22 cellular contexts compared by ENCODE assay signal in genomic region chr15:95302206-95302605, GRCh38.
DNase-seq lines count a peak whose midpoint lies in the region; ATAC-seq and TF ChIP-seq lines count a peak whose summit lies in the region.
"Had no signal": no experiment of that assay in that cellular context is flagged by ENCODE, and none has a peak within 500 bp of the region (broad histone marks: within the 10 kb centered on the region; RNA-seq: fewer than 3 reads in every experiment).

No MANE protein-coding gene starts in this region.

- in situ Hi-C loops in brain microvascular endothelial cell (cut with HindIII; ENCODE audit: low pct_ligation_motif_present, low sequenced_read_pairs), result no loop called here

- no peaks in the 10 kb centered on the region for H3K79me1 ChIP-seq in trophoblast cell (ENCODE audit: low read length)

- WGBS in trophoblast cell (ENCODE audit: extremely low coverage, insufficient coverage, insufficient read length), result no CpG with 5 or more reads among the region's 3 CpGs

- H4K12ac ChIP-seq in trophoblast cell (ENCODE audit: low read depth, low read length), result no peak overlapping the region

- H3K27ac ChIP-seq in trophoblast cell (ENCODE audit: low read depth, low read length), result no peak overlapping the region
- H3K27ac ChIP-seq in brain microvascular endothelial cell, result no peak overlapping the region
- H3K27ac ChIP-seq: WERI-Rb-1 had no signal

- H3K23ac ChIP-seq in trophoblast cell (ENCODE audit: low read length), result no peak overlapping the region

- H4K8ac ChIP-seq in trophoblast cell (ENCODE audit: low read depth, low read length), result no peak overlapping the region

- H3K79me2 ChIP-seq in trophoblast cell (ENCODE audit: control insufficient read depth, insufficient read depth, low read length, poor library complexity), result no peaks in the 10 kb centered on the region

- no peak overlapping the region for H3K4me2 ChIP-seq in trophoblast cell (ENCODE audit: low read length)

- no peaks in the 10 kb centered on the region for H3K4me1 ChIP-seq in trophoblast cell (ENCODE audit: control insufficient read depth in 1 of 2, insufficient read depth in 2 of 2, low read length in 2 of 2)
- H3K4me1 ChIP-seq: uterus had no signal

- ATAC-seq in HG03039 (IDR thresholded peaks at IDR 0.05; ENCODE audit: unreplicated experiment), result no peak
- ATAC-seq: mucosa of descending colon had no signal

- no peak overlapping the region for H3K4me3 ChIP-seq in cardiac fibroblast (replicated peaks in 1 of 2; ENCODE audit: low read depth in 2 of 2, low read length in 2 of 2)
- H3K4me3 ChIP-seq in trophoblast cell (ENCODE audit: low read depth, low read length), result no peak overlapping the region
- H3K4me3 ChIP-seq in brain microvascular endothelial cell (ENCODE audit: low read depth, low read length), result no peak overlapping the region
- H3K4me3 ChIP-seq: mucosa of descending colon, uterus had no signal

- no peak overlapping the region for H2AFZ ChIP-seq in trophoblast cell (ENCODE audit: insufficient read depth, low read length, poor library complexity)

- no peak overlapping the region for H3K9ac ChIP-seq in trophoblast cell (ENCODE audit: low read length)

- H3K36me3 ChIP-seq in trophoblast cell (ENCODE audit: control insufficient read depth in 1 of 2, insufficient read depth in 2 of 2, low read length in 2 of 2) (no peaks in the 10 kb centered on the region), brain microvascular endothelial cell (replicated peaks) (no peaks in the 10 kb centered on the region)
- H3K36me3 ChIP-seq: uterus, WERI-Rb-1 had no signal

- no peak for TF ChIP-seq CTCF in cardiac fibroblast (IDR thresholded peaks at IDR 0.05; ENCODE audit: low read depth, low read length)
- TF ChIP-seq CTCF in brain microvascular endothelial cell (IDR thresholded peaks at IDR 0.05; ENCODE audit: low read depth, low read length, missing control alignments), result no peak

- H3K4ac ChIP-seq in trophoblast cell (ENCODE audit: low read depth, low read length), result no peak overlapping the region

- no peak overlapping the region for H2BK120ac ChIP-seq in trophoblast cell (ENCODE audit: insufficient read depth, low read length, poor library complexity)

- H2BK12ac ChIP-seq in trophoblast cell (ENCODE audit: low read length), result no peak overlapping the region

- DNase-seq in SKM-1 treated with dmso at 0.1 percent for 144 hours (lab: John Stamatoyannopoulos, UW; ENCODE audit: unreplicated experiment) (peak; percentile 2), SKM-1 (lab: John Stamatoyannopoulos, UW; ENCODE audit: unreplicated experiment) (no peak), Kasumi-1 (lab: John Stamatoyannopoulos, UW) (peak; percentile 34 to 45), cardiac fibroblast (ENCODE audit: low read depth in 2 of 2) (peak; percentile 62 to 80), trophoblast cell (peak; percentile 25 to 48), GM19240 (ENCODE audit: insufficient read length, low spot score) (no peak), brain microvascular endothelial cell (no peak)
- DNase-seq: ACHN; activated CD4-positive, alpha-beta memory T cell treated with anti-CD3 and anti-CD28 coated beads, Interleukin-2, amount 10 ng/mL, durations not matched to agents 7 days and 5 days; activated naive CD8-positive, alpha-beta T cell treated with anti-CD3 and anti-CD28 coated beads, Interleukin-2, amount 10 ng/mL, durations not matched to agents 7 days and 5 days; CD4-positive, alpha-beta T cell; DND-41; effector CD8-positive, alpha-beta T cell; HFFc6; kidney glomerular epithelial cell; mucosa of descending colon; NCI-H1105; NCI-H2171; RPMI8226; uterus; WERI-Rb-1 had no signal

- H3K14ac ChIP-seq in trophoblast cell (ENCODE audit: low read length), result no peak overlapping the region

- H2AK5ac ChIP-seq in trophoblast cell (ENCODE audit: low read length), result no peak overlapping the region

- H2BK5ac ChIP-seq in trophoblast cell (ENCODE audit: low read depth, low read length, poor library complexity), result no peak overlapping the region

- H3K27me3 ChIP-seq in trophoblast cell (ENCODE audit: insufficient read depth, low read length) (no peaks in the 10 kb centered on the region), brain microvascular endothelial cell (replicated peaks) (no peaks in the 10 kb centered on the region)
- H3K27me3 ChIP-seq: uterus had no signal

- no peaks in the 10 kb centered on the region for H3K9me3 ChIP-seq in trophoblast cell (ENCODE audit: insufficient read depth, low read depth, low read length)
- H3K9me3 ChIP-seq: mucosa of descending colon, uterus had no signal

- H3K18ac ChIP-seq in trophoblast cell (ENCODE audit: low read length), result no peak overlapping the region

- H4K91ac ChIP-seq in trophoblast cell (ENCODE audit: low read depth, low read length), result no peak overlapping the region

Comparison
In these comparisons a context has a peak if more than half of its experiments do, and no peak if none do; other contexts are left out.
1. DNase-seq: peak in SKM-1 treated with dmso at 0.1 percent for 144 hours (single experiment), Kasumi-1 (2 of 2), cardiac fibroblast (2 of 2) and trophoblast cell (2 of 2); none in SKM-1 (single experiment), GM19240 (single experiment) and brain microvascular endothelial cell (single experiment).